11 cellular contexts compared by ENCODE assay signal in genomic region chr1:67194209-67194863, GRCh38. TPM values are rescaled to one million over a fixed set of nuclear protein-coding genes. Genes with fewer than 3 reads are reported as not detected.
DNase-seq lines count a peak whose midpoint lies in the region; ATAC-seq and TF ChIP-seq lines count a peak whose summit lies in the region.
"Had no signal": no experiment of that assay in that cellular context is flagged by ENCODE, and none has a peak within 500 bp of the region (broad histone marks: within the 10 kb centered on the region; RNA-seq: fewer than 3 reads in every experiment).

No MANE protein-coding gene starts in this region.

- H3K4me3 ChIP-seq in mucosa of descending colon: no peak overlapping the region
- H3K4me3 ChIP-seq in mesenchymal stem cell (ENCODE audit: insufficient read depth in 1 of 2, low read depth in 1 of 2, low read length in 2 of 2): no peak overlapping the region
- no peak overlapping the region for H3K4me3 ChIP-seq in aorta (ENCODE audit: low read length in 2 of 2)
- H3K4me3 ChIP-seq: heart right ventricle, suprapubic skin had no signal

- H3K36me3 ChIP-seq in mucosa of descending colon (ENCODE audit: low read depth) (no peaks in the 10 kb centered on the region), mesenchymal stem cell (ENCODE audit: control insufficient read depth in 1 of 2, insufficient read depth in 2 of 2, low read depth in 1 of 2, low read length in 2 of 2) (no peaks in the 10 kb centered on the region), aorta (ENCODE audit: control insufficient read depth in 1 of 2, insufficient read depth in 2 of 2, low read length in 1 of 2) (no peaks in the 10 kb centered on the region)
- H3K36me3 ChIP-seq: heart right ventricle, suprapubic skin had no signal

- H2AK5ac ChIP-seq in mesenchymal stem cell (ENCODE audit: low read length, severe bottlenecking): no peak overlapping the region

- H3K4me1 ChIP-seq in mucosa of descending colon (ENCODE audit: low read depth) (no peaks in the 10 kb centered on the region), mesenchymal stem cell (ENCODE audit: control insufficient read depth, insufficient read depth, low read depth, low read length) (no peaks in the 10 kb centered on the region), aorta (ENCODE audit: control insufficient read depth in 1 of 2, insufficient read depth in 2 of 2, low read length in 2 of 2) (no peaks in the 10 kb centered on the region)
- H3K4me1 ChIP-seq: suprapubic skin had no signal

- H2BK120ac ChIP-seq in mesenchymal stem cell (ENCODE audit: low read depth, low read length): no peak overlapping the region

- no peak overlapping the region for H3K18ac ChIP-seq in mesenchymal stem cell (ENCODE audit: low read depth in 1 of 2, low read length in 2 of 2)

- no peak overlapping the region for H3K4me2 ChIP-seq in mesenchymal stem cell (ENCODE audit: low read length, poor library complexity, severe bottlenecking)

- TF ChIP-seq CTCF in mucosa of descending colon (IDR thresholded peaks at IDR 0.05): no peak

- DNase-seq in mucosa of descending colon (no peak), DMS153 treated with DMSO at 0.1 percent for 48 hours (lab: John Stamatoyannopoulos, UW; ENCODE audit: unreplicated experiment) (no peak), mesenchymal stem cell (no peak), aorta (no peak), NCI-H1092 treated with DMSO at 0.1 percent for 48 hours (lab: John Stamatoyannopoulos, UW) (no peak)
- DNase-seq: heart right ventricle, NCI-H1417 treated with DMSO at 0.1 percent for 48 hours had no signal

- H3K14ac ChIP-seq in mesenchymal stem cell (ENCODE audit: low read length in 2 of 2): no peak overlapping the region

- H2BK15ac ChIP-seq in mesenchymal stem cell (ENCODE audit: low read depth, poor library complexity, severe bottlenecking): no peak overlapping the region

- no peak overlapping the region for H3K4ac ChIP-seq in mesenchymal stem cell (ENCODE audit: low read depth in 1 of 2, low read length in 2 of 2)

- H2BK5ac ChIP-seq in mesenchymal stem cell (ENCODE audit: low read depth, low read length, poor library complexity, severe bottlenecking): no peak overlapping the region

- H3K27me3 ChIP-seq in mesenchymal stem cell (ENCODE audit: control insufficient read depth in 1 of 2, insufficient read depth in 1 of 2, low read length in 2 of 2) (peaks cover 0 to 6% of the 10 kb centered on the region in 2 experiments), aorta (ENCODE audit: control insufficient read depth in 1 of 2, insufficient read depth in 2 of 2, low read length in 1 of 2) (no peaks in the 10 kb centered on the region)
- H3K27me3 ChIP-seq: heart right ventricle, suprapubic skin had no signal

- intact Hi-C loops in mucosa of descending colon (cut with DNase I, micrococcal nuclease) (no loop called here), aorta (cut with DNase I) (no loop called here)

- no peak overlapping the region for H2BK12ac ChIP-seq in mesenchymal stem cell (ENCODE audit: low read length in 2 of 2)

- H3K79me1 ChIP-seq in mesenchymal stem cell (replicated peaks; ENCODE audit: low read length, poor library complexity, severe bottlenecking): no peaks in the 10 kb centered on the region

- no peak overlapping the region for H3K9ac ChIP-seq in mesenchymal stem cell (ENCODE audit: low read length)

- H4K8ac ChIP-seq in mesenchymal stem cell (ENCODE audit: low read length): no peak overlapping the region

- no peak overlapping the region for H3K23ac ChIP-seq in mesenchymal stem cell (ENCODE audit: low read length in 2 of 2)

- H2AFZ ChIP-seq in mesenchymal stem cell (ENCODE audit: low read depth, low read length): no peak overlapping the region

- ATAC-seq in GM18907 (IDR thresholded peaks at IDR 0.05; ENCODE audit: unreplicated experiment) (peak; percentile 83), GM21825 (IDR thresholded peaks at IDR 0.05; ENCODE audit: unreplicated experiment) (peak; percentile 66), HG03571 (IDR thresholded peaks at IDR 0.05; ENCODE audit: unreplicated experiment) (peak; percentile 76), mucosa of descending colon (peak; percentile 34), aorta (ENCODE audit: low FRiP score) (no peak)
- ATAC-seq: heart right ventricle had no signal

- H3K9me3 ChIP-seq in mucosa of descending colon (no peaks in the 10 kb centered on the region), mesenchymal stem cell (ENCODE audit: control insufficient read depth, low read length) (no peaks in the 10 kb centered on the region), aorta (ENCODE audit: control insufficient read depth, low read length) (no peaks in the 10 kb centered on the region)
- H3K9me3 ChIP-seq: heart right ventricle, suprapubic skin had no signal

- H3K27ac ChIP-seq in mesenchymal stem cell (ENCODE audit: low read length, poor library complexity, severe bottlenecking): no peak overlapping the region
- no peak overlapping the region for H3K27ac ChIP-seq in aorta (ENCODE audit: low read depth in 1 of 2, low read length in 2 of 2)
- H3K27ac ChIP-seq: heart right ventricle, suprapubic skin had no signal

- no CpG with 5 or more reads among the region's 2 CpGs for WGBS in mesenchymal stem cell
- 87% methylated on average over 2 of the region's 2 CpGs for WGBS in aorta, 2 donors

- no peak overlapping the region for H4K91ac ChIP-seq in mesenchymal stem cell (ENCODE audit: low read length)

RNA-seq across cellular contexts. Expression of gene IL23R, which starts 28.1 kb away (rescaled TPM):
- 1 to 10 TPM; 1.1 to 3.4 (median 2.5) TPM for total RNA-seq in mucosa of descending colon
- not detected for polyA plus RNA-seq in mesenchymal stem cell (2013, experiment 1 of 2)
- polyA plus RNA-seq in mesenchymal stem cell (2013, experiment 2 of 2): not detected
- under 1 TPM in 1 of 2 donors, not detected in 1; 0.21 TPM for total RNA-seq in aorta
- polyA plus RNA-seq in aorta: not detected
- total RNA-seq: heart right ventricle, suprapubic skin had no signal
- polyA plus RNA-seq: heart right ventricle had no signal

RNA-seq across cellular contexts. Expression of gene C1orf141, which starts 59.6 kb away (rescaled TPM):
- not detected for total RNA-seq in mucosa of descending colon
- polyA plus RNA-seq in mesenchymal stem cell (2013, experiment 1 of 2): not detected
- polyA plus RNA-seq in mesenchymal stem cell (2013, experiment 2 of 2): not detected
- total RNA-seq in aorta: not detected
- polyA plus RNA-seq in aorta: under 1 TPM in 1 of 2 donors, not detected in 1; 0.13 TPM
- total RNA-seq: heart right ventricle, suprapubic skin had no signal
- polyA plus RNA-seq: heart right ventricle had no signal
